ENCODE assay signal across 8 cellular contexts in genomic region chr12:120116792-120117651, GRCh38. TPM values are rescaled to one million over a fixed set of nuclear protein-coding genes. Genes with fewer than 3 reads are reported as not detected.
DNase-seq lines count a peak whose midpoint lies in the region; ATAC-seq and TF ChIP-seq lines count a peak whose summit lies in the region.

No MANE protein-coding gene starts in this region.

- POLR2A ChIA-PET in SK-N-SH (lab: Yijun Ruan, JAX) = interaction anchor here (0.5 to 3.3 kb wide), 9 partner anchors 12 to 1287 kb away, joined by 3 to 23 read pairs (median 3); partner anchors contain the start of genes BICDL1, RNU4-1, RNU4-2 and RPLP0

- H4K20me1 ChIP-seq in SK-N-SH (ENCODE audit: insufficient read depth) (peaks cover 41% of the 10 kb centered on the region), osteoblast (ENCODE audit: insufficient read depth, low read length) (peaks cover 44% of the 10 kb centered on the region)

- H3K4me1 Mint-ChIP-seq in activated naive CD4-positive, alpha-beta T cell treated with anti-CD3 and anti-CD28 coated beads, Interleukin-2, amount 50 U/mL, for 24 hours = peaks cover 80% of the 10 kb centered on the region

- no peaks in the 10 kb centered on the region for H3K9me2 ChIP-seq in SK-N-SH

- no peak for TF ChIP-seq RAD21 in SK-N-SH (IDR thresholded peaks at IDR 0.05; ENCODE audit: low read length)

- CTCF ChIA-PET in SK-N-SH (lab: Yijun Ruan, JAX) = interaction anchor here (1.0 to 2.6 kb wide), 7 partner anchors 10 to 111 kb away, joined by 3 to 8 read pairs (median 3); no protein-coding TSS in a partner anchor

- no peaks in the 10 kb centered on the region for H3K9me3 ChIP-seq in SK-N-SH
- no peaks in the 10 kb centered on the region for H3K9me3 ChIP-seq in osteoblast (ENCODE audit: low read depth, low read length)
- H3K9me3 ChIP-seq in testis = no peaks in the 10 kb centered on the region

- H3F3A ChIP-seq in SK-N-SH (replicated peaks; ENCODE audit: insufficient read depth) = peaks cover 22% of the 10 kb centered on the region

- peak overlapping the region; percentile 83 for H3K9ac ChIP-seq in SK-N-SH

- peak overlapping the region; percentile 47; the same call in 1 of the 2 replicates for H2AFZ ChIP-seq in SK-N-SH (ENCODE audit: low read depth)
- peak overlapping the region; percentile 99 for H2AFZ ChIP-seq in osteoblast (ENCODE audit: low read length)

- no peaks in the 10 kb centered on the region for H3K27me3 ChIP-seq in SK-N-SH (ENCODE audit: insufficient read depth)
- H3K27me3 ChIP-seq in osteoblast (ENCODE audit: insufficient read depth, low read length) = no peaks in the 10 kb centered on the region
- no peaks in the 10 kb centered on the region for H3K27me3 ChIP-seq in testis

- H3K4me2 ChIP-seq in SK-N-SH = peak overlapping the region; percentile 85
- H3K4me2 ChIP-seq in osteoblast (ENCODE audit: insufficient read depth, low read length) = peak overlapping the region; percentile 100

- ATAC-seq in HG02623 (IDR thresholded peaks at IDR 0.05; ENCODE audit: unreplicated experiment) = peak; percentile 50

- H3K27ac ChIP-seq in SK-N-SH (ENCODE audit: low read depth in 2 of 2, low read length in 1 of 2) = peak overlapping the region; percentile 85 to 90
- H3K27ac ChIP-seq in osteoblast (ENCODE audit: low read depth, low read length) = peak overlapping the region; percentile 58
- peak overlapping the region; percentile 79 to 91 for H3K27ac ChIP-seq in testis

- peak; percentile 48 for TF ChIP-seq POLR2A in testis (IDR thresholded peaks at IDR 0.05)

- H3K4me3 ChIP-seq in SK-N-SH (ENCODE audit: low read depth in 2 of 2, low read length in 1 of 2) (peak overlapping the region; percentile 71 to 83), osteoblast (ENCODE audit: insufficient read depth, low read length) (peak overlapping the region; percentile 75), testis (peak overlapping the region; percentile 70 to 74)

- no peak for TF ChIP-seq EP300 in SK-N-SH (IDR thresholded peaks at IDR 0.05; ENCODE audit: borderline replicate concordance in 1 of 2, low read depth in 1 of 2, low read length in 1 of 2)

- H3K79me2 ChIP-seq in SK-N-SH (ENCODE audit: insufficient read depth) = peaks cover 68% of the 10 kb centered on the region
- H3K79me2 ChIP-seq in osteoblast (ENCODE audit: insufficient read depth, low read length) = peaks cover 56% of the 10 kb centered on the region

- peaks cover 10% of the 10 kb centered on the region for H3K36me3 Mint-ChIP-seq in activated naive CD4-positive, alpha-beta T cell treated with anti-CD3 and anti-CD28 coated beads, Interleukin-2, amount 50 U/mL, for 24 hours

- peak overlapping the region; percentile 95 for H3K4me3 Mint-ChIP-seq in activated naive CD4-positive, alpha-beta T cell treated with anti-CD3 and anti-CD28 coated beads, Interleukin-2, amount 50 U/mL, for 24 hours

- DNase-seq in GM10266 (ENCODE audit: extremely low spot score) (peak; percentile 99), NCI-H1105 (lab: John Stamatoyannopoulos, UW) (peak; percentile 89), SK-N-SH (peak; percentile 100), glomerular visceral epithelial cell (ENCODE audit: extremely low spot score) (peak; percentile 96), osteoblast (ENCODE audit: insufficient read length, low spot score, missing footprints) (peak; percentile 100), testis (peak; percentile 94)

- intact Hi-C loops in testis (cut with DNase I; ENCODE audit: low total_unique reads) = no loop called here

- H3K27ac Mint-ChIP-seq in activated naive CD4-positive, alpha-beta T cell treated with anti-CD3 and anti-CD28 coated beads, Interleukin-2, amount 50 U/mL, for 24 hours = peak overlapping the region; percentile 89

- H3K9me3 Mint-ChIP-seq in activated naive CD4-positive, alpha-beta T cell treated with anti-CD3 and anti-CD28 coated beads, Interleukin-2, amount 50 U/mL, for 24 hours = no peaks in the 10 kb centered on the region

- TF ChIP-seq CTCF in GM10266 (IDR thresholded peaks at IDR 0.05; ENCODE audit: control insufficient read depth, insufficient read depth, low read depth, missing control alignments) = no peak
- TF ChIP-seq CTCF in SK-N-SH (IDR thresholded peaks at IDR 0.05) = no peak
- no peak for TF ChIP-seq CTCF in osteoblast (IDR thresholded peaks at IDR 0.05; ENCODE audit: extremely low read depth, low read depth, low read length)
- no peak for TF ChIP-seq CTCF in testis (IDR thresholded peaks at IDR 0.05)

- WGBS in SK-N-SH (ENCODE audit: low lambda C conversion rate) = 0% methylated on average over 23 of the region's 91 CpGs
- 0 to 1% methylated on average over 13 to 57 of the region's 91 CpGs for WGBS in testis, 2 donors

- H3K4me1 ChIP-seq in SK-N-SH (ENCODE audit: control insufficient read depth in 1 of 2, insufficient read depth in 2 of 2, low read depth in 1 of 2, low read length in 1 of 2) (peaks cover 18 to 25% of the 10 kb centered on the region in 2 experiments), osteoblast (ENCODE audit: insufficient read depth, low read length) (peaks cover 40% of the 10 kb centered on the region), testis (peaks cover 29% of the 10 kb centered on the region)

- no peaks in the 10 kb centered on the region for H3K27me3 Mint-ChIP-seq in activated naive CD4-positive, alpha-beta T cell treated with anti-CD3 and anti-CD28 coated beads, Interleukin-2, amount 50 U/mL, for 24 hours

- H3K36me3 ChIP-seq in SK-N-SH (replicated peaks in 1 of 2; ENCODE audit: control insufficient read depth in 1 of 2, insufficient read depth in 2 of 2, low read length in 1 of 2) = peaks cover 0 to 2% of the 10 kb centered on the region in 2 experiments
- peaks cover 4% of the 10 kb centered on the region for H3K36me3 ChIP-seq in osteoblast (ENCODE audit: insufficient read depth, low read length)
- no peaks in the 10 kb centered on the region for H3K36me3 ChIP-seq in testis (ENCODE audit: low read depth, missing control alignments)

TF ChIP-seq in SK-N-SH, 30 proteins besides CTCF, POLR2A, EP300 and RAD21 (continues in another document):
- TF ChIP-seq, protein P1, sequence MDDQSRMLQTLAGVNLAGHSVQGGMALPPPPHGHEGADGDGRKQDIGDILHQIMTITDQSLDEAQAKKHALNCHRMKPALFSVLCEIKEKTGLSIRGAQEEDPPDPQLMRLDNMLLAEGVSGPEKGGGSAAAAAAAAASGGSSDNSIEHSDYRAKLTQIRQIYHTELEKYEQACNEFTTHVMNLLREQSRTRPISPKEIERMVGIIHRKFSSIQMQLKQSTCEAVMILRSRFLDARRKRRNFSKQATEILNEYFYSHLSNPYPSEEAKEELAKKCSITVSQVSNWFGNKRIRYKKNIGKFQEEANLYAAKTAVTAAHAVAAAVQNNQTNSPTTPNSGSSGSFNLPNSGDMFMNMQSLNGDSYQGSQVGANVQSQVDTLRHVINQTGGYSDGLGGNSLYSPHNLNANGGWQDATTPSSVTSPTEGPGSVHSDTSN (IDR thresholded peaks at IDR 0.05) = peak; percentile 40; the same call in 1 of the 2 replicates
- TF ChIP-seq TAF1 (IDR thresholded peaks at IDR 0.05; ENCODE audit: borderline replicate concordance, low read depth, low read length) (0 out of 2 replicates have a peak, but pooled peaks have one; percentile 46), CHD2 (IDR thresholded peaks at IDR 0.05; ENCODE audit: low read length, partially characterized antibody) (no peak), MXI1 (IDR thresholded peaks at IDR 0.05; ENCODE audit: low read depth, low read length) (peak; percentile 99), RXRA (IDR thresholded peaks at IDR 0.05; ENCODE audit: borderline replicate concordance, low read depth) (no peak), FOXJ3 (CRISPR knock-in tag; IDR thresholded peaks at IDR 0.05) (no peak), FOSL2 (IDR thresholded peaks at IDR 0.05; ENCODE audit: borderline replicate concordance, low read depth) (no peak), MAX (IDR thresholded peaks at IDR 0.05; ENCODE audit: low read depth) (peak; percentile 91), RCOR1 (IDR thresholded peaks at IDR 0.05; ENCODE audit: low read length) (no peak), YY1 (IDR thresholded peaks at IDR 0.05; ENCODE audit: low read depth) (no peak), GATA2 (CRISPR knock-in tag; IDR thresholded peaks at IDR 0.05) (no peak), POLR2AphosphoS5 (IDR thresholded peaks at IDR 0.05; ENCODE audit: low read depth, low read length) (peak; percentile 96), TCF12 (IDR thresholded peaks at IDR 0.05) (no peak)
- TF ChIP-seq, protein P2, sequence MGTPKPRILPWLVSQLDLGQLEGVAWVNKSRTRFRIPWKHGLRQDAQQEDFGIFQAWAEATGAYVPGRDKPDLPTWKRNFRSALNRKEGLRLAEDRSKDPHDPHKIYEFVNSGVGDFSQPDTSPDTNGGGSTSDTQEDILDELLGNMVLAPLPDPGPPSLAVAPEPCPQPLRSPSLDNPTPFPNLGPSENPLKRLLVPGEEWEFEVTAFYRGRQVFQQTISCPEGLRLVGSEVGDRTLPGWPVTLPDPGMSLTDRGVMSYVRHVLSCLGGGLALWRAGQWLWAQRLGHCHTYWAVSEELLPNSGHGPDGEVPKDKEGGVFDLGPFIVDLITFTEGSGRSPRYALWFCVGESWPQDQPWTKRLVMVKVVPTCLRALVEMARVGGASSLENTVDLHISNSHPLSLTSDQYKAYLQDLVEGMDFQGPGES (IDR thresholded peaks at IDR 0.05; ENCODE audit: low read depth, low read length) = no peak
- TF ChIP-seq, protein P3, sequence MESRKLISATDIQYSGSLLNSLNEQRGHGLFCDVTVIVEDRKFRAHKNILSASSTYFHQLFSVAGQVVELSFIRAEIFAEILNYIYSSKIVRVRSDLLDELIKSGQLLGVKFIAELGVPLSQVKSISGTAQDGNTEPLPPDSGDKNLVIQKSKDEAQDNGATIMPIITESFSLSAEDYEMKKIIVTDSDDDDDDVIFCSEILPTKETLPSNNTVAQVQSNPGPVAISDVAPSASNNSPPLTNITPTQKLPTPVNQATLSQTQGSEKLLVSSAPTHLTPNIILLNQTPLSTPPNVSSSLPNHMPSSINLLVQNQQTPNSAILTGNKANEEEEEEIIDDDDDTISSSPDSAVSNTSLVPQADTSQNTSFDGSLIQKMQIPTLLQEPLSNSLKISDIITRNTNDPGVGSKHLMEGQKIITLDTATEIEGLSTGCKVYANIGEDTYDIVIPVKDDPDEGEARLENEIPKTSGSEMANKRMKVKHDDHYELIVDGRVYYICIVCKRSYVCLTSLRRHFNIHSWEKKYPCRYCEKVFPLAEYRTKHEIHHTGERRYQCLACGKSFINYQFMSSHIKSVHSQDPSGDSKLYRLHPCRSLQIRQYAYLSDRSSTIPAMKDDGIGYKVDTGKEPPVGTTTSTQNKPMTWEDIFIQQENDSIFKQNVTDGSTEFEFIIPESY (IDR thresholded peaks at IDR 0.05; ENCODE audit: borderline replicate concordance, low read depth) = no peak

RNA-seq across cellular contexts. Expression of gene RAB35, which starts 0.5 kb away (rescaled TPM):
- polyA plus RNA-seq in SK-N-SH (2012; rRNA removed) (41.8 and 45.3 TPM in 2 replicates), testis (ENCODE audit: insufficient read depth, low read depth, low replicate concordance) (24.4 TPM)
- 31.1 and 37.3 TPM in 2 replicates for polyA plus RNA-seq in SK-N-SH (2012; cell fraction: cytosol; rRNA removed)
- polyA plus RNA-seq in SK-N-SH (2012; cell fraction: nucleus; rRNA removed) = 50.4 and 51.7 TPM in 2 replicates
- total RNA-seq in osteoblast (25.0 and 27.4 TPM in 2 replicates), testis (10 to 100 TPM; 21.1 to 27.4 TPM)

Comparison
In these comparisons a context has a peak if more than half of its experiments do, and no peak if none do; other contexts are left out.
1. Peak in every context shown above with its lines: DNase-seq, ATAC-seq, H3K4me3 ChIP-seq and H3K27ac ChIP-seq.